16 cellular contexts compared by ENCODE assay signal in genomic region chr7:31083205-31083801, GRCh38. TPM values are rescaled to one million over a fixed set of nuclear protein-coding genes. Genes with fewer than 3 reads are reported as not detected.
A peak's percentile ranks its signal among the peaks of the same experiment; 100 is the strongest.
DNase-seq lines count a peak whose midpoint lies in the region; ATAC-seq lines count a peak whose summit lies in the region.
"Had no signal": no experiment of that assay in that cellular context is flagged by ENCODE, and none has a peak within 500 bp of the region (broad histone marks: within the 10 kb centered on the region; RNA-seq: fewer than 3 reads in every experiment).

No MANE protein-coding gene starts in this region.

- H3K27ac ChIP-seq in BLaER1 treated with 17β-estradiol and CSF1 and Interleukin-3, amounts not matched to agents 10 nM and 100 nM: no peak overlapping the region
- H3K27ac ChIP-seq in cingulate gyrus (ENCODE audit: low read depth, low read length): peak overlapping the region; percentile 47

- ATAC-seq in HG02642 (IDR thresholded peaks at IDR 0.05; ENCODE audit: poor library complexity, unreplicated experiment) (no peak), GM18858 (IDR thresholded peaks at IDR 0.05; ENCODE audit: unreplicated experiment) (no peak)
- ATAC-seq: HCT116 had no signal

- no peaks in the 10 kb centered on the region; a peak in 1 of 22 replicates for H3K27me3 ChIP-seq in BLaER1 treated with 17β-estradiol and CSF1 and Interleukin-3, amounts not matched to agents 10 nM and 100 nM

- no peaks in the 10 kb centered on the region for H3K9me3 ChIP-seq in BLaER1 treated with 17β-estradiol and CSF1 and Interleukin-3, amounts not matched to agents 10 nM and 100 nM (replicated peaks in 1 of 11)
- H3K9me3 ChIP-seq: Caco-2 had no signal

- DNase-seq in left kidney (ENCODE audit: low read depth, low spot score) (peak; percentile 61), renal cortical epithelial cell (ENCODE audit: low read depth) (peak; percentile 2), iPS-NIHi11 (ENCODE audit: low spot score) (no peak)
- no peak for DNase-seq in stimulated activated CD4-positive, alpha-beta T cell treated with anti-CD3 and anti-CD28 coated beads, Interleukin-15, amount 100 ng/mL, for 24 hours
- DNase-seq: Caco-2, NCI-H1048, NCI-H146, NCI-H2227 treated with DMSO at 0.1 percent for 48 hours, NCI-H526 treated with DMSO at 0.1 percent for 48 hours, RPMI8226 had no signal

- H3K4me1 ChIP-seq in BLaER1 treated with 17β-estradiol and CSF1 and Interleukin-3, amounts not matched to agents 10 nM and 100 nM: peaks cover 15 to 18% (median 16%) of the 10 kb centered on the region in 10 experiments
- H3K4me1 ChIP-seq: Caco-2 had no signal

- no peak overlapping the region for H3K4me3 ChIP-seq in BLaER1 treated with 17β-estradiol and CSF1 and Interleukin-3, amounts not matched to agents 10 nM and 100 nM

- H3K9ac ChIP-seq in BLaER1 treated with 17β-estradiol and CSF1 and Interleukin-3, amounts not matched to agents 10 nM and 100 nM: no peak overlapping the region

- peak overlapping the region in 9 of 11 experiments; percentile 51 to 78 (median 64); a peak in 16 of 22 replicates for H3K4me2 ChIP-seq in BLaER1 treated with 17β-estradiol and CSF1 and Interleukin-3, amounts not matched to agents 10 nM and 100 nM

- H3K36me3 ChIP-seq in BLaER1 treated with 17β-estradiol and CSF1 and Interleukin-3, amounts not matched to agents 10 nM and 100 nM: no peaks in the 10 kb centered on the region

- H4K20me1 ChIP-seq in BLaER1 treated with 17β-estradiol and CSF1 and Interleukin-3, amounts not matched to agents 10 nM and 100 nM: no peaks in the 10 kb centered on the region; a peak in 1 of 22 replicates

RNA-seq across cellular contexts. Expression of gene ADCYAP1R1, which starts 31.2 kb away (rescaled TPM):
- total RNA-seq in renal cortical epithelial cell: not detected in 2 replicates
- total RNA-seq: Caco-2, OCI-LY7 had no signal

Comparison
In these comparisons a context has a peak if more than half of its experiments do, and no peak if none do; other contexts are left out.
1. DNase-seq: peak in left kidney (single experiment) and renal cortical epithelial cell (single experiment); none in iPS-NIHi11 (single experiment) and stimulated activated CD4-positive, alpha-beta T cell treated with anti-CD3 and anti-CD28 coated beads, Interleukin-15, amount 100 ng/mL, for 24 hours (single experiment).